ENCODE assay signal across 25 cellular contexts in the genomic region with DNA sequence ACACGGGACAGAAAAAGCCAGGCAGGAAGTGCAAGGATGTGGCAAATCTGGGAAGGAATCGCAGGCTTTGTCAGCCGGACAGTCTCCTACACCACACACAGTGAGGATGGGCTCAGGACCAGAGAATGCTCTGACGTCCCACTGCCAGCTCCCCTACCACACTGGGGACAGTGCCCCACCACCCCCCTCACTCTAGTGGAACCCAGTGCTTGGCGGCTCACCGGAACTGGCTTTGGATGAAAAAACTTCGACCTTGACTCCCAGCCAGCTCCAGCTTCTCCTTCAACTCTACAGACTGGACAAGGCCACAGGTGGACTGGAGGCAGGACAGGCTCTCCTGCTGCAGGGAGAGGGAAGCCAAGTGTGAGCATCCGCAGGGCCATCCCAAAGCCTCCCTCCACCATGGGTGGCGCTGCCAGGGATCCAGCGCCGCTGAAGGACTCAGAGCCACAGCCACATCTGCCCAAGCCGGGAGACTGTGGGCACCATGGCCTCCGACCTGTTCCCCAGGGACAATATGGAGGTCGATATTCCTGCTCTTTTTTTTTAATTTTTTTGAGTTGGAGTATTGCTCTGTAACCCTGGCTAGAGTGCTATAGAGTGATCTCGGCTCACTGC.
"Had no signal": no experiment of that assay in that cellular context is flagged by ENCODE, and none has a peak within 500 bp of the region (broad histone marks: within the 10 kb centered on the region; RNA-seq: fewer than 3 reads in every experiment).

No MANE protein-coding gene starts in this region.

- H3K27ac Mint-ChIP-seq: activated CD4-positive, alpha-beta memory T cell treated with anti-CD3 and anti-CD28 coated beads, Interleukin-2, amount 10 ng/mL, durations not matched to agents 7 days and 5 days; activated CD4-positive, alpha-beta T cell treated with anti-CD3 and anti-CD28 coated beads for 36 hours; activated CD4-positive, alpha-beta T cell treated with anti-CD3 and anti-CD28 coated beads, Interleukin-2, amount 10 ng/mL, durations not matched to agents 7 days and 5 days; activated naive CD4-positive, alpha-beta T cell treated with anti-CD3 and anti-CD28 coated beads for 36 hours; activated naive CD4-positive, alpha-beta T cell treated with anti-CD3 and anti-CD28 coated beads, Interleukin-2, amount 50 U/mL, for 24 hours; activated naive CD8-positive, alpha-beta T cell treated with anti-CD3 and anti-CD28 coated beads, Interleukin-2, amount 10 ng/mL, durations not matched to agents 7 days and 5 days; activated T-helper 1 cell treated with anti-CD3 and anti-CD28 coated beads, Interleukin-12 subunit alpha, Interleukin-12 subunit beta, Interleukin-2, Interleukin-4 antibody, amounts not matched to agents 30 ng/mL and 10 ng/mL and 1 ng/mL, durations not matched to agents 14 hours and 24 hours and 36 hours; activated T-helper 2 cell treated with anti-CD3 and anti-CD28 coated beads, Interferon-gamma antibody, Interleukin-2, Interleukin-4, amounts not matched to agents 10 μg/mL and 5 μg/mL and 100 μg/mL, durations not matched to agents 14 hours and 24 hours and 36 hours had no signal

- DNase-seq: activated CD4-positive, alpha-beta memory T cell treated with anti-CD3 and anti-CD28 coated beads, Interleukin-2, amount 10 ng/mL, durations not matched to agents 7 days and 5 days; activated CD4-positive, alpha-beta T cell treated with anti-CD3 and anti-CD28 coated beads for 36 hours; activated CD4-positive, alpha-beta T cell treated with anti-CD3 and anti-CD28 coated beads, Interleukin-2, amount 10 ng/mL, durations not matched to agents 7 days and 5 days; activated CD4-positive, alpha-beta T cell treated with anti-CD3 and anti-CD28 coated beads, Interleukin-2, amount 50 U/mL, for 4 hours; activated CD4-positive, CD25-positive, alpha-beta regulatory T cell; activated CD4-positive, CD25-positive, alpha-beta regulatory T cell treated with anti-CD3 and anti-CD28 coated beads, Interleukin-2, amount 50 U/mL, for 72 hours; activated CD8-positive, alpha-beta memory T cell treated with anti-CD3 and anti-CD28 coated beads, Interleukin-2, amount 50 U/mL, for 48 hours; activated effector memory CD4-positive, alpha-beta T cell treated with anti-CD3 and anti-CD28 coated beads, Interleukin-2, amount 50 U/mL, for 16 hours; activated naive CD4-positive, alpha-beta T cell treated with anti-CD3 and anti-CD28 coated beads for 36 hours; activated naive CD8-positive, alpha-beta T cell treated with anti-CD3 and anti-CD28 coated beads, Interleukin-2, amount 10 ng/mL, durations not matched to agents 7 days and 5 days; activated T-cell treated with anti-CD3 and anti-CD28 coated beads for 4 hours; activated T-cell treated with anti-CD3 and anti-CD28 coated beads, Interleukin-2, amount 50 U/mL, for 48 hours; amygdala; aorta; body of pancreas; effector CD8-positive, alpha-beta T cell; foreskin fibroblast; glutamatergic neuron; heart left ventricle; T-helper 1 cell; T-helper 2 cell had no signal

- H3K4me3 ChIP-seq: body of pancreas, heart left ventricle had no signal

- H3K4me3 Mint-ChIP-seq: activated CD4-positive, alpha-beta memory T cell treated with anti-CD3 and anti-CD28 coated beads, Interleukin-2, amount 10 ng/mL, durations not matched to agents 7 days and 5 days; activated CD4-positive, alpha-beta T cell treated with anti-CD3 and anti-CD28 coated beads for 36 hours; activated CD4-positive, alpha-beta T cell treated with anti-CD3 and anti-CD28 coated beads, Interleukin-2, amount 10 ng/mL, durations not matched to agents 7 days and 5 days; activated naive CD4-positive, alpha-beta T cell treated with anti-CD3 and anti-CD28 coated beads for 36 hours; activated naive CD4-positive, alpha-beta T cell treated with anti-CD3 and anti-CD28 coated beads, Interleukin-2, amount 50 U/mL, for 24 hours; activated naive CD8-positive, alpha-beta T cell treated with anti-CD3 and anti-CD28 coated beads, Interleukin-2, amount 10 ng/mL, durations not matched to agents 7 days and 5 days; activated T-helper 1 cell treated with anti-CD3 and anti-CD28 coated beads, Interleukin-12 subunit alpha, Interleukin-12 subunit beta, Interleukin-2, Interleukin-4 antibody, amounts not matched to agents 30 ng/mL and 10 ng/mL and 1 ng/mL, durations not matched to agents 14 hours and 24 hours and 36 hours had no signal

- H3K9me3 ChIP-seq: body of pancreas, heart left ventricle had no signal

- H3K9me3 Mint-ChIP-seq: activated CD4-positive, alpha-beta memory T cell treated with anti-CD3 and anti-CD28 coated beads, Interleukin-2, amount 10 ng/mL, durations not matched to agents 7 days and 5 days; activated CD4-positive, alpha-beta T cell treated with anti-CD3 and anti-CD28 coated beads, Interleukin-2, amount 10 ng/mL, durations not matched to agents 7 days and 5 days; activated naive CD4-positive, alpha-beta T cell treated with anti-CD3 and anti-CD28 coated beads for 36 hours; activated naive CD4-positive, alpha-beta T cell treated with anti-CD3 and anti-CD28 coated beads, Interleukin-2, amount 50 U/mL, for 24 hours; activated naive CD8-positive, alpha-beta T cell treated with anti-CD3 and anti-CD28 coated beads, Interleukin-2, amount 10 ng/mL, durations not matched to agents 7 days and 5 days; activated T-helper 1 cell treated with anti-CD3 and anti-CD28 coated beads, Interleukin-12 subunit alpha, Interleukin-12 subunit beta, Interleukin-2, Interleukin-4 antibody, amounts not matched to agents 30 ng/mL and 10 ng/mL and 1 ng/mL, durations not matched to agents 14 hours and 24 hours and 36 hours; activated T-helper 2 cell treated with anti-CD3 and anti-CD28 coated beads, Interferon-gamma antibody, Interleukin-2, Interleukin-4, amounts not matched to agents 10 μg/mL and 5 μg/mL and 100 μg/mL, durations not matched to agents 14 hours and 24 hours and 36 hours had no signal

- H3K27me3 Mint-ChIP-seq: activated CD4-positive, alpha-beta memory T cell treated with anti-CD3 and anti-CD28 coated beads, Interleukin-2, amount 10 ng/mL, durations not matched to agents 7 days and 5 days; activated CD4-positive, alpha-beta T cell treated with anti-CD3 and anti-CD28 coated beads for 36 hours; activated CD4-positive, alpha-beta T cell treated with anti-CD3 and anti-CD28 coated beads, Interleukin-2, amount 10 ng/mL, durations not matched to agents 7 days and 5 days; activated naive CD4-positive, alpha-beta T cell treated with anti-CD3 and anti-CD28 coated beads, Interleukin-2, amount 50 U/mL, for 24 hours; activated naive CD8-positive, alpha-beta T cell treated with anti-CD3 and anti-CD28 coated beads, Interleukin-2, amount 10 ng/mL, durations not matched to agents 7 days and 5 days had no signal

- H3K27ac ChIP-seq: body of pancreas, epithelial cell of prostate, heart left ventricle had no signal

- ATAC-seq: activated CD4-positive, alpha-beta T cell treated with anti-CD3 and anti-CD28 coated beads for 36 hours; body of pancreas; heart left ventricle had no signal

- H3K27me3 ChIP-seq: body of pancreas, heart left ventricle had no signal
